18 cellular contexts compared by ENCODE assay signal in the genomic region with DNA sequence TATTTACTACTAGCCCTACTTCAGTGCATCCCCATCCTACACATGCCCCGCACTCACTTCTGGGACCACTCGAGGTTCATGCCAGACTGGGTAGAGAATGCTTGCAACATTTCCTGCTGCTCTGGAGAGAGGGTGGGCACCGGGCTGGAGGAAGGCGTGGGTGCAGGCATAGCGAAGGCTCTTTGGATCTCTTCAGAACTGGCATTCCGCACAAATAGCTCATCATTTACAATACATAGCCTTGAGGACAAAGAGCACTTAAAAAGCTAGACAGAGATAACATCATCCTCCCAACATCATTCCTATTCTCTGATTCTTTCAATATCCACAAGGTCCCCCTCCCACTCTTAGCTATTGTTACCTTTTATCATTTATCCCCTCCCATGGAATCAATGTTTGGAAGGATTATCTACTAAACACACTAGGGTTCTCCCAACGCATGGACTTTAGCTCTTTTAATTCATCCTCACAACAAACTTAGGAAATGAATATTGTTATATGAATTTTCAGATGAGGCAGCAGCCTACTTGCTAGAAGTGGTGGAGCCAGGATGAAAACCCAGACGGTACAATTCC. TPM values are rescaled to one million over a fixed set of nuclear protein-coding genes. Genes with fewer than 3 reads are reported as not detected.
DNase-seq lines count a peak whose midpoint lies in the region; ATAC-seq and TF ChIP-seq lines count a peak whose summit lies in the region.
"Had no signal": no experiment of that assay in that cellular context is flagged by ENCODE, and none has a peak within 500 bp of the region (broad histone marks: within the 10 kb centered on the region; RNA-seq: fewer than 3 reads in every experiment).

No MANE protein-coding gene starts in this region.

- no peak for TF ChIP-seq EP300 in SK-N-SH (IDR thresholded peaks at IDR 0.05; ENCODE audit: borderline replicate concordance in 1 of 2, low read depth in 1 of 2, low read length in 1 of 2)

- H3K27me3 ChIP-seq in SK-N-SH (ENCODE audit: insufficient read depth) (no peaks in the 10 kb centered on the region), GM23338 (ENCODE audit: insufficient read depth) (no peaks in the 10 kb centered on the region), trophoblast cell (ENCODE audit: insufficient read depth, low read length) (no peaks in the 10 kb centered on the region)
- H3K27me3 ChIP-seq in CD8-positive, alpha-beta T cell (ENCODE audit: insufficient read depth, low read length): no peaks in the 10 kb centered on the region
- H3K27me3 ChIP-seq: BLaER1, hepatocyte had no signal

- H3K4me3 Mint-ChIP-seq in GM23338 (no peak overlapping the region), brain (peak overlapping the region in 1 of 5 experiments; percentile 39)
- H3K4me3 Mint-ChIP-seq in CD8-positive, alpha-beta T cell: no peak overlapping the region

- H3K4me1 Mint-ChIP-seq in GM23338 (peaks cover 19% of the 10 kb centered on the region), brain (peaks cover 34% of the 10 kb centered on the region)
- peaks cover 35% of the 10 kb centered on the region for H3K4me1 Mint-ChIP-seq in CD8-positive, alpha-beta T cell (ENCODE audit: low read depth)

- no peak overlapping the region for H3K4ac ChIP-seq in trophoblast cell (ENCODE audit: low read depth, low read length)

- no peak overlapping the region for H3K4me3 ChIP-seq in SK-N-SH (ENCODE audit: low read depth in 2 of 2, low read length in 1 of 2)
- H3K4me3 ChIP-seq in GM23338: no peak overlapping the region
- no peak overlapping the region for H3K4me3 ChIP-seq in trophoblast cell (ENCODE audit: low read depth, low read length)
- no peak overlapping the region for H3K4me3 ChIP-seq in CD8-positive, alpha-beta T cell (ENCODE audit: low read depth, low read length)
- H3K4me3 ChIP-seq: BLaER1, coronary artery, hepatocyte had no signal

- intact Hi-C loops in CD8-positive, alpha-beta T cell (cut with DNase I, micrococcal nuclease): no loop called here

- H3K4me2 ChIP-seq in SK-N-SH: no peak overlapping the region
- H3K4me2 ChIP-seq in GM23338: no peak overlapping the region
- H3K4me2 ChIP-seq in trophoblast cell (ENCODE audit: low read length): no peak overlapping the region
- H3K4me2 ChIP-seq: BLaER1, hepatocyte had no signal

- CTCF ChIA-PET in SK-N-SH (lab: Yijun Ruan, JAX): interaction anchor here (0.7 to 4.4 kb wide), 4 partner anchors 8 to 113 kb away, joined by 3 to 25 read pairs (median 4); a partner anchor contains a TSS
- CTCF ChIA-PET in CD8-positive, alpha-beta T cell (lab: Charles Lee): interaction anchor here (1.0 to 4.0 kb wide), 4 partner anchors 8 to 57 kb away, joined by 3 to 29 read pairs (median 4); a partner anchor contains a TSS

- no peak overlapping the region for H3K14ac ChIP-seq in trophoblast cell (ENCODE audit: low read length)

- H3K36me3 Mint-ChIP-seq in GM23338 (ENCODE audit: low read depth): peaks cover 91% of the 10 kb centered on the region
- peaks cover 73% of the 10 kb centered on the region for H3K36me3 Mint-ChIP-seq in brain
- H3K36me3 Mint-ChIP-seq in CD8-positive, alpha-beta T cell: peaks cover 75% of the 10 kb centered on the region

- H3K18ac ChIP-seq in trophoblast cell (ENCODE audit: low read length): no peak overlapping the region

- TF ChIP-seq RAD21 in SK-N-SH (IDR thresholded peaks at IDR 0.05; ENCODE audit: low read length): no peak

- H3K36me3 ChIP-seq in SK-N-SH (replicated peaks in 1 of 2; ENCODE audit: control insufficient read depth in 1 of 2, insufficient read depth in 2 of 2, low read length in 1 of 2): peaks cover 69 to 78% of the 10 kb centered on the region in 2 experiments
- H3K36me3 ChIP-seq in GM23338 (ENCODE audit: insufficient read depth): peaks cover 64% of the 10 kb centered on the region
- peaks cover 65 to 73% of the 10 kb centered on the region in 2 experiments for H3K36me3 ChIP-seq in trophoblast cell (ENCODE audit: control insufficient read depth in 1 of 2, insufficient read depth in 2 of 2, low read length in 2 of 2)
- peaks cover 69% of the 10 kb centered on the region for H3K36me3 ChIP-seq in CD8-positive, alpha-beta T cell (ENCODE audit: insufficient read depth, low read length)

- TF ChIP-seq CTCF in SK-N-SH (IDR thresholded peaks at IDR 0.05): no peak
- no peak for TF ChIP-seq CTCF in GM23338 (conservative IDR thresholded peaks at IDR 0.05; ENCODE audit: low read depth in 2 of 2)
- TF ChIP-seq CTCF in brain (conservative IDR thresholded peaks at IDR 0.05): no peak
- no peak for TF ChIP-seq CTCF in CD8-positive, alpha-beta T cell (IDR thresholded peaks at IDR 0.05)

- peaks cover 29% of the 10 kb centered on the region for H3K79me2 ChIP-seq in SK-N-SH (ENCODE audit: insufficient read depth)
- H3K79me2 ChIP-seq in GM23338 (replicated peaks; ENCODE audit: insufficient read depth): peaks cover 23% of the 10 kb centered on the region
- H3K79me2 ChIP-seq in trophoblast cell (ENCODE audit: control insufficient read depth, insufficient read depth, low read length, poor library complexity): peaks cover 10% of the 10 kb centered on the region

- no peak for ATAC-seq in SK-N-SH treated with all-trans-retinoic acid at 6 μM for 48 hours
- ATAC-seq in GM23338: no peak
- ATAC-seq in CD8-positive, alpha-beta T cell: no peak

- H4K91ac ChIP-seq in trophoblast cell (ENCODE audit: low read depth, low read length): no peak overlapping the region

- H3K27me3 Mint-ChIP-seq in GM23338 (ENCODE audit: insufficient read depth, low read depth, poor library complexity): peaks cover 19% of the 10 kb centered on the region
- peaks cover 8% of the 10 kb centered on the region for H3K27me3 Mint-ChIP-seq in brain
- no peaks in the 10 kb centered on the region for H3K27me3 Mint-ChIP-seq in CD8-positive, alpha-beta T cell (ENCODE audit: low read depth)

- H4K20me1 ChIP-seq in SK-N-SH (ENCODE audit: insufficient read depth) (no peaks in the 10 kb centered on the region), GM23338 (replicated peaks; ENCODE audit: insufficient read depth) (peaks cover 3% of the 10 kb centered on the region)

- H4K8ac ChIP-seq in trophoblast cell (ENCODE audit: low read depth, low read length): no peak overlapping the region

- H3K9ac ChIP-seq in SK-N-SH (no peak overlapping the region), trophoblast cell (ENCODE audit: low read length) (no peak overlapping the region)
- H3K9ac ChIP-seq: BLaER1 had no signal

- H3K4me1 ChIP-seq in SK-N-SH (ENCODE audit: control insufficient read depth in 1 of 2, insufficient read depth in 2 of 2, low read depth in 1 of 2, low read length in 1 of 2) (peaks cover 9 to 17% of the 10 kb centered on the region in 2 experiments; a peak in 3 of 4 replicates), GM23338 (ENCODE audit: insufficient read depth) (peaks cover 7% of the 10 kb centered on the region; the same call in 1 of the 2 replicates), trophoblast cell (ENCODE audit: control insufficient read depth in 1 of 2, insufficient read depth in 2 of 2, low read length in 2 of 2) (peaks cover 9% of the 10 kb centered on the region in 2 experiments)
- peaks cover 29% of the 10 kb centered on the region for H3K4me1 ChIP-seq in CD8-positive, alpha-beta T cell (ENCODE audit: insufficient read depth, low read length)

- peaks cover 52% of the 10 kb centered on the region for H3F3A ChIP-seq in SK-N-SH (replicated peaks; ENCODE audit: insufficient read depth)
- peaks cover 47% of the 10 kb centered on the region for H3F3A ChIP-seq in GM23338 (replicated peaks; ENCODE audit: low read depth)

- H3K27ac ChIP-seq in SK-N-SH (ENCODE audit: low read depth in 2 of 2, low read length in 1 of 2) (peak overlapping the region in 1 of 2 experiments; percentile 26; a peak in 1 of 4 replicates), GM23338 (ENCODE audit: low read depth) (0 out of 2 replicates have a peak overlapping the region, but pooled peaks have one; percentile 26), trophoblast cell (ENCODE audit: low read depth, low read length) (no peak overlapping the region)
- no peak overlapping the region for H3K27ac ChIP-seq in CD8-positive, alpha-beta T cell (ENCODE audit: low read depth, low read length)
- H3K27ac ChIP-seq: BLaER1, coronary artery, hepatocyte had no signal

- no peaks in the 10 kb centered on the region for H3K9me2 ChIP-seq in SK-N-SH
- H3K9me2 ChIP-seq in GM23338 (ENCODE audit: insufficient read depth): no peaks in the 10 kb centered on the region

- DNase-seq in SK-N-SH (no peak), GM23338 (ENCODE audit: low spot score) (no peak), trophoblast cell (peak; percentile 54 to 75), NCI-H1417 treated with DMSO at 0.1 percent for 48 hours (lab: John Stamatoyannopoulos, UW) (no peak), NCI-H1436 treated with DMSO at 0.1 percent for 48 hours (lab: John Stamatoyannopoulos, UW) (no peak)
- no peak for DNase-seq in CD8-positive, alpha-beta T cell
- DNase-seq: 8988T; activated effector memory CD4-positive, alpha-beta T cell treated with anti-CD3 and anti-CD28 coated beads, Interleukin-2, amount 50 U/mL, for 16 hours; mammary epithelial cell; NCI-H1694 treated with DMSO at 0.1 percent for 48 hours; NCI-H345; NK-92 treated with Interleukin-12 subunit alpha and Interleukin-12 subunit beta, amount 100 ng/mL, for 24 hours; RPMI8226 had no signal

- no peak overlapping the region for H2AK5ac ChIP-seq in trophoblast cell (ENCODE audit: low read length)

- H3K79me1 ChIP-seq in trophoblast cell (ENCODE audit: low read length): peaks cover 5% of the 10 kb centered on the region

- H3K27ac Mint-ChIP-seq in GM23338 (no peak overlapping the region), brain (peak overlapping the region in 3 of 5 experiments; percentile 24 to 54 (median 25))
- H3K27ac Mint-ChIP-seq in CD8-positive, alpha-beta T cell: no peak overlapping the region

- 57% methylated on average over 8 of the region's 8 CpGs for WGBS in SK-N-SH (ENCODE audit: low lambda C conversion rate)
- WGBS in trophoblast cell (ENCODE audit: extremely low coverage, insufficient coverage, insufficient read length): no CpG with 5 or more reads among the region's 8 CpGs

- H4K12ac ChIP-seq in trophoblast cell (ENCODE audit: low read depth, low read length): no peak overlapping the region

- H2BK5ac ChIP-seq in trophoblast cell (ENCODE audit: low read depth, low read length, poor library complexity): no peak overlapping the region

- H2BK12ac ChIP-seq in trophoblast cell (ENCODE audit: low read length): no peak overlapping the region

- no peaks in the 10 kb centered on the region for H3K9me3 ChIP-seq in SK-N-SH
- peaks cover 1% of the 10 kb centered on the region for H3K9me3 ChIP-seq in trophoblast cell (ENCODE audit: insufficient read depth, low read depth, low read length)
- no peaks in the 10 kb centered on the region for H3K9me3 ChIP-seq in CD8-positive, alpha-beta T cell (ENCODE audit: low read length)
- H3K9me3 ChIP-seq: BLaER1 had no signal

- H3K23ac ChIP-seq in trophoblast cell (ENCODE audit: low read length): no peak overlapping the region

- no peak overlapping the region for H2AFZ ChIP-seq in SK-N-SH (ENCODE audit: low read depth)
- H2AFZ ChIP-seq in GM23338: no peak overlapping the region
- H2AFZ ChIP-seq in trophoblast cell (ENCODE audit: insufficient read depth, low read length, poor library complexity): no peak overlapping the region
- H2AFZ ChIP-seq: hepatocyte had no signal

- H3K9me3 Mint-ChIP-seq in GM23338: no peaks in the 10 kb centered on the region
- H3K9me3 Mint-ChIP-seq in brain: peaks cover 0 to 4% (median 0%) of the 10 kb centered on the region in 5 experiments
- no peaks in the 10 kb centered on the region for H3K9me3 Mint-ChIP-seq in CD8-positive, alpha-beta T cell

- POLR2A ChIA-PET in SK-N-SH (lab: Yijun Ruan, JAX): interaction anchor here (0.9 to 1.5 kb wide), 2 partner anchors 9 to 61 kb away, joined by 3 to 5 read pairs; no protein-coding TSS in a partner anchor
- POLR2A ChIA-PET in CD8-positive, alpha-beta T cell (lab: Charles Lee): interaction anchor here (0.6 to 10.6 kb wide), 5 partner anchors 8 to 46 kb away, joined by 3 to 165 read pairs (median 4); a partner anchor contains a TSS

- H2BK120ac ChIP-seq in trophoblast cell (ENCODE audit: insufficient read depth, low read length, poor library complexity): no peak overlapping the region

RNA-seq across cellular contexts. Expression of a gene that starts 2.5 kb away (rescaled TPM):
- polyA plus RNA-seq in SK-N-SH (2012; rRNA removed) (30.4 and 40.7 TPM in 2 replicates), GM23338 (2016; fragmentation: Nextera tagmentation; extraction: Ambion mirVana) (59.6 and 69.1 TPM in 2 replicates), brain (ENCODE audit: insufficient read depth, low read depth, low replicate concordance) (22.3 TPM)
- 22.5 and 31.3 TPM in 2 replicates for polyA plus RNA-seq in SK-N-SH (2012; cell fraction: cytosol; rRNA removed)
- polyA plus RNA-seq in SK-N-SH (2012; cell fraction: nucleus; rRNA removed): 48.4 and 58.3 TPM in 2 replicates
- 35.6 and 46.1 TPM in 2 replicates for total RNA-seq in GM23338 (2014; rRNA removed; shearing (Covaris generic))
- 28.3 and 29.0 TPM in 2 replicates for polyA plus RNA-seq in trophoblast cell (2013)
- total RNA-seq in CD8-positive, alpha-beta T cell: 1 to 10 TPM; 6.2 to 6.5 TPM

RNA-seq across cellular contexts. Expression of a gene that starts 7.1 kb away (rescaled TPM):
- polyA plus RNA-seq in SK-N-SH (2012; rRNA removed): 69.6 and 73.3 TPM in 2 replicates
- polyA plus RNA-seq in SK-N-SH (2012; cell fraction: cytosol; rRNA removed): 48.9 and 58.6 TPM in 2 replicates
- polyA plus RNA-seq in SK-N-SH (2012; cell fraction: nucleus; rRNA removed): 41.5 and 64.1 TPM in 2 replicates
- 15.3 and 17.5 TPM in 2 replicates for total RNA-seq in GM23338 (2014; rRNA removed; shearing (Covaris generic))
- polyA plus RNA-seq in GM23338 (2016; fragmentation: Nextera tagmentation; extraction: Ambion mirVana): 10.6 and 16.9 TPM in 2 replicates
- 87.7 TPM for polyA plus RNA-seq in brain (ENCODE audit: insufficient read depth, low read depth, low replicate concordance)
- 75.0 and 77.2 TPM in 2 replicates for polyA plus RNA-seq in trophoblast cell (2013)
- total RNA-seq in CD8-positive, alpha-beta T cell: 10 to 100 TPM; 27.5 to 28.4 TPM

RNA-seq across cellular contexts. Expression of a gene that starts 11.0 kb away (rescaled TPM):
- polyA plus RNA-seq in SK-N-SH (2012; rRNA removed): 47.6 and 59.7 TPM in 2 replicates
- polyA plus RNA-seq in SK-N-SH (2012; cell fraction: cytosol; rRNA removed): 31.5 and 34.2 TPM in 2 replicates
- polyA plus RNA-seq in SK-N-SH (2012; cell fraction: nucleus; rRNA removed): 220 and 356 TPM in 2 replicates
- total RNA-seq in GM23338 (2014; rRNA removed; shearing (Covaris generic)): 31.8 and 33.8 TPM in 2 replicates
- polyA plus RNA-seq in GM23338 (2016; fragmentation: Nextera tagmentation; extraction: Ambion mirVana): 31.1 and 31.7 TPM in 2 replicates
- 59.1 TPM for polyA plus RNA-seq in brain (ENCODE audit: insufficient read depth, low read depth, low replicate concordance)
- polyA plus RNA-seq in trophoblast cell (2013): 65.8 and 70.4 TPM in 2 replicates
- 100 to 1,000 TPM; 356 TPM for total RNA-seq in CD8-positive, alpha-beta T cell

RNA-seq across cellular contexts. Expression of a gene that starts 23.1 kb away (rescaled TPM):
- 33.6 and 34.4 TPM in 2 replicates for polyA plus RNA-seq in SK-N-SH (2012; rRNA removed)
- polyA plus RNA-seq in SK-N-SH (2012; cell fraction: cytosol; rRNA removed): 10.8 and 13.1 TPM in 2 replicates
- polyA plus RNA-seq in SK-N-SH (2012; cell fraction: nucleus; rRNA removed): 145 and 147 TPM in 2 replicates
- total RNA-seq in GM23338 (2014; rRNA removed; shearing (Covaris generic)): 30.6 and 50.6 TPM in 2 replicates
- 21.8 and 23.0 TPM in 2 replicates for polyA plus RNA-seq in GM23338 (2016; fragmentation: Nextera tagmentation; extraction: Ambion mirVana)
- polyA plus RNA-seq in brain (ENCODE audit: insufficient read depth, low read depth, low replicate concordance): 28.5 TPM
- polyA plus RNA-seq in trophoblast cell (2013): 13.2 and 13.9 TPM in 2 replicates
- total RNA-seq in CD8-positive, alpha-beta T cell: 10 to 100 TPM; 10.3 to 13.2 TPM

RNA-seq across cellular contexts. Expression of a gene that starts 32.9 kb away (rescaled TPM):
- polyA plus RNA-seq in SK-N-SH (2012; rRNA removed): 268 and 293 TPM in 2 replicates
- 291 and 316 TPM in 2 replicates for polyA plus RNA-seq in SK-N-SH (2012; cell fraction: cytosol; rRNA removed)
- polyA plus RNA-seq in SK-N-SH (2012; cell fraction: nucleus; rRNA removed): 120 and 154 TPM in 2 replicates
- total RNA-seq in GM23338 (2014; rRNA removed; shearing (Covaris generic)): 101 and 117 TPM in 2 replicates
- polyA plus RNA-seq in GM23338 (2016; fragmentation: Nextera tagmentation; extraction: Ambion mirVana): 193 and 196 TPM in 2 replicates
- polyA plus RNA-seq in brain (ENCODE audit: insufficient read depth, low read depth, low replicate concordance): 203 TPM
- 72.8 and 73.3 TPM in 2 replicates for polyA plus RNA-seq in trophoblast cell (2013)
- total RNA-seq in CD8-positive, alpha-beta T cell: 10 to 100 TPM; 51.4 to 55.3 TPM

Comparison
In these comparisons a context has a peak if more than half of its experiments do, and no peak if none do; other contexts are left out.
1. DNase-seq: peak in trophoblast cell (2 of 2); none in SK-N-SH (single experiment), GM23338 (single experiment), CD8-positive, alpha-beta T cell (0 of 7), NCI-H1417 treated with DMSO at 0.1 percent for 48 hours (single experiment) and NCI-H1436 treated with DMSO at 0.1 percent for 48 hours (single experiment).
2. H3K27ac Mint-ChIP-seq: peak in brain (3 of 5); none in GM23338 (single experiment) and CD8-positive, alpha-beta T cell (single experiment).